25 cellular contexts compared by ENCODE assay signal in the genomic region with DNA sequence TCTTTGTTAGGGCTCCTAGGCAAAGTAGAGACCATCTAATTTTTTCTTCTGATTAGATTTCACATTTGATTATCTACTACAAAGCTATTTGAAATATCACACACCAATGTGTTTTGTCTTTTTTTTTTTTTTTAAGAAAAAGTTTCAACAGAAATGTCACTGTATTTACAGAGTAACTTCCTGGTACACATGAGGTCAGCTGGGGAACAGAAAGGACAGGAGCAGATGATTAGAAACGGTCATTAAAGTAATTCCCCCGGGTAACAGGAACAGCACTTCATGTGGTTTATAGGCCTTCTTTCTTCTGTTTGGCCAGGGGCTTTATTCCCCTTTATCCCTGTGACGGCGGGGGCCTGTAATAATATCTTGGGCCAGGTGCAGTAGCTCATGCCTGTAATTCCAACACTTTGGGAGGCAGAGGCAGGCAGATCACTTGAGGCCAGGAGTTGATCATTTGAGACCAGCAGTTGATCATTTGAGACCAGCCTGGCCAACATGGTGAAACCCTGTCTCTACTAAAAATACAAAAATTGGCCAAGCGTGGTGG. TPM values are rescaled to one million over a fixed set of nuclear protein-coding genes. Genes with fewer than 3 reads are reported as not detected.
A peak's percentile ranks its signal among the peaks of the same experiment; 100 is the strongest.
DNase-seq lines count a peak whose midpoint lies in the region; TF ChIP-seq lines count a peak whose summit lies in the region.
"Had no signal": no experiment of that assay in that cellular context is flagged by ENCODE, and none has a peak within 500 bp of the region (broad histone marks: within the 10 kb centered on the region; RNA-seq: fewer than 3 reads in every experiment).

No MANE protein-coding gene starts in this region.

- TF ChIP-seq CTCF in hepatocyte (IDR thresholded peaks at IDR 0.05; ENCODE audit: poor library complexity), result no peak
- no peak for TF ChIP-seq CTCF in prostate gland (IDR thresholded peaks at IDR 0.05)
- no peak for TF ChIP-seq CTCF in vagina (IDR thresholded peaks at IDR 0.05)
- TF ChIP-seq CTCF in lower leg skin (IDR thresholded peaks at IDR 0.05), result no peak

- no peaks in the 10 kb centered on the region for H4K20me1 ChIP-seq in hepatocyte (ENCODE audit: insufficient read depth, poor library complexity, severe bottlenecking)

- DNase-seq in NCI-H748 (lab: John Stamatoyannopoulos, UW; ENCODE audit: unreplicated experiment) (peak; percentile 20), NCI-H748 treated with DMSO at 0.1 percent for 48 hours (lab: John Stamatoyannopoulos, UW) (no peak), HuH-7 (ENCODE audit: low spot score) (peak; percentile 17), hepatocyte (ENCODE audit: low spot score) (no peak), prostate gland (ENCODE audit: low spot score) (no peak), NCI-H526 (lab: John Stamatoyannopoulos, UW) (no peak), vagina (ENCODE audit: extremely low spot score in 2 of 2) (no peak), lower leg skin (ENCODE audit: low spot score in 2 of 2) (no peak)
- DNase-seq: activated naive CD4-positive, alpha-beta T cell treated with anti-CD3 and anti-CD28 coated beads, Interleukin-2, amount 10 ng/mL, durations not matched to agents 7 days and 5 days; activated T-cell treated with anti-CD3 and anti-CD28 coated beads, Interleukin-2, amount 50 U/mL, for 72 hours; caudate nucleus; dorsolateral prefrontal cortex; immature natural killer cell; mammary epithelial cell; NCI-H1105; RPMI8226; SK-N-SH; stimulated activated naive B cell treated with anti-CD40 and anti-IgM and Interleukin-4, amounts not matched to agents 10 μg/mL and 1 μg/mL and 100 μg/mL, for 72 hours; testis had no signal

- H3K36me3 ChIP-seq in hepatocyte (replicated peaks; ENCODE audit: insufficient read depth, low read depth), result no peaks in the 10 kb centered on the region
- H3K36me3 ChIP-seq in prostate gland, result no peaks in the 10 kb centered on the region
- no peaks in the 10 kb centered on the region for H3K36me3 ChIP-seq in vagina

- H3K27ac ChIP-seq in hepatocyte, result peak overlapping the region; percentile 39
- peak overlapping the region; percentile 8 to 23 for H3K27ac ChIP-seq in prostate gland
- H3K27ac ChIP-seq in vagina, result no peak overlapping the region
- H3K27ac ChIP-seq: dorsolateral prefrontal cortex, KMS-11, testis had no signal

- H3K4me1 ChIP-seq in hepatocyte (ENCODE audit: insufficient read depth) (no peaks in the 10 kb centered on the region), prostate gland (replicated peaks) (no peaks in the 10 kb centered on the region), vagina (no peaks in the 10 kb centered on the region)
- H3K4me1 ChIP-seq: testis had no signal

- H3K27me3 ChIP-seq in hepatocyte (no peaks in the 10 kb centered on the region), prostate gland (replicated peaks; ENCODE audit: insufficient read depth) (no peaks in the 10 kb centered on the region), vagina (no peaks in the 10 kb centered on the region)
- H3K27me3 ChIP-seq: dorsolateral prefrontal cortex, testis had no signal

- H3K9me3 ChIP-seq in hepatocyte (ENCODE audit: low read depth) (no peaks in the 10 kb centered on the region), prostate gland (no peaks in the 10 kb centered on the region), vagina (no peaks in the 10 kb centered on the region)
- H3K9me3 ChIP-seq: SK-N-SH, testis had no signal

- 53% methylated on average over 5 of the region's 5 CpGs for WGBS in hepatocyte (ENCODE audit: low lambda C conversion rate, missing lambda C conversion rate)
- WGBS in prostate gland, result 39% methylated on average over 5 of the region's 5 CpGs
- 60 to 72% methylated on average over 5 of the region's 5 CpGs for WGBS in lower leg skin, 2 donors

- H3K9me2 ChIP-seq in hepatocyte (replicated peaks; ENCODE audit: insufficient read depth), result no peaks in the 10 kb centered on the region
- H3K9me2 ChIP-seq: SK-N-SH had no signal

- H3K4me3 ChIP-seq in hepatocyte (no peak overlapping the region), prostate gland (no peak overlapping the region), vagina (no peak overlapping the region), lower leg skin (ENCODE audit: low read depth, poor library complexity, severe bottlenecking) (no peak overlapping the region)
- H3K4me3 ChIP-seq: dorsolateral prefrontal cortex, GM12878, testis had no signal

- H2AFZ ChIP-seq in hepatocyte, result no peak overlapping the region

- H3K4me2 ChIP-seq in hepatocyte, result no peak overlapping the region
- H3K4me2 ChIP-seq: KMS-11, SK-N-SH had no signal

- intact Hi-C loops in prostate gland (cut with DNase I), result no loop called here
- intact Hi-C loops in vagina (cut with DNase I), result no loop called here
- intact Hi-C loops in lower leg skin (cut with DNase I; ENCODE audit: low total_unique reads), result no loop called here

- TF ChIP-seq POLR2A in prostate gland (IDR thresholded peaks at IDR 0.05) (no peak), vagina (IDR thresholded peaks at IDR 0.05) (no peak), lower leg skin (IDR thresholded peaks at IDR 0.05) (no peak)

- H3K79me2 ChIP-seq in hepatocyte, result no peaks in the 10 kb centered on the region

RNA-seq across cellular contexts. Expression of gene MSH3, which starts 30.5 kb away (rescaled TPM):
- total RNA-seq in hepatocyte (13.2 and 13.4 TPM in 2 replicates), prostate gland (10 to 100 TPM; 12.6 to 14.9 TPM), vagina (30.0 TPM), lower leg skin (10 to 100 TPM in 3 of 4 donors, 1 to 10 TPM in 1; 8.4 to 17.1 (median 11.4) TPM)
- polyA plus RNA-seq in hepatocyte, result 8.1 TPM in 2 replicates

RNA-seq across cellular contexts. Expression of gene DHFR, which starts 30.8 kb away (rescaled TPM):
- 20.8 and 26.5 TPM in 2 replicates for total RNA-seq in hepatocyte
- 6.5 and 7.9 TPM in 2 replicates for polyA plus RNA-seq in hepatocyte
- 10 to 100 TPM in 1 of 2 donors, 1 to 10 TPM in 1; 6.8 to 15.7 TPM for total RNA-seq in prostate gland
- total RNA-seq in vagina, result 6.6 TPM
- total RNA-seq in lower leg skin, result 1 to 10 TPM in 3 of 4 donors, under 1 TPM in 1; 0.89 to 3.6 (median 2.1) TPM

RNA-seq across cellular contexts. Expression of gene ANKRD34B, which starts 53.9 kb away (rescaled TPM):
- total RNA-seq in hepatocyte (not detected in 2 replicates), prostate gland (under 1 TPM in 1 of 2 donors, not detected in 1; 0.18 TPM), vagina (not detected), lower leg skin (not detected)
- polyA plus RNA-seq in hepatocyte, result not detected in 2 replicates
- total RNA-seq: activated T-cell treated with anti-CD3 and anti-CD28 coated beads, Interleukin-2, amount 50 U/mL, for 72 hours; H4; HT-29; mammary epithelial cell; omental fat pad; sciatic nerve had no signal
- polyA plus RNA-seq: GM12878, immature natural killer cell, mammary epithelial cell, SK-N-SH had no signal

Comparison
In these comparisons a context has a peak if more than half of its experiments do, and no peak if none do; other contexts are left out.
1. DNase-seq: peak in NCI-H748 (single experiment) and HuH-7 (single experiment); none in NCI-H748 treated with DMSO at 0.1 percent for 48 hours (single experiment), hepatocyte (single experiment), prostate gland (single experiment), NCI-H526 (0 of 2), vagina (0 of 2) and lower leg skin (0 of 2).